10 cellular contexts compared by ENCODE assay signal in genomic region chr6:136949957-136950356, GRCh38. TPM values are rescaled to one million over a fixed set of nuclear protein-coding genes. Genes with fewer than 3 reads are reported as not detected.
"Had no signal": no experiment of that assay in that cellular context is flagged by ENCODE, and none has a peak within 500 bp of the region (broad histone marks: within the 10 kb centered on the region; RNA-seq: fewer than 3 reads in every experiment).

No MANE protein-coding gene starts in this region.

RNA-seq across cellular contexts. Expression of gene SLC35D3, which starts 27.9 kb away (rescaled TPM):
- total RNA-seq: subcutaneous adipose tissue, testis, thoracic aorta, thyroid gland, tibial nerve, transverse colon, upper lobe of right lung, ureter, uterus, vagina had no signal
